Comparison of ENCODE assay signal across 1 cellular context in the genomic region with DNA sequence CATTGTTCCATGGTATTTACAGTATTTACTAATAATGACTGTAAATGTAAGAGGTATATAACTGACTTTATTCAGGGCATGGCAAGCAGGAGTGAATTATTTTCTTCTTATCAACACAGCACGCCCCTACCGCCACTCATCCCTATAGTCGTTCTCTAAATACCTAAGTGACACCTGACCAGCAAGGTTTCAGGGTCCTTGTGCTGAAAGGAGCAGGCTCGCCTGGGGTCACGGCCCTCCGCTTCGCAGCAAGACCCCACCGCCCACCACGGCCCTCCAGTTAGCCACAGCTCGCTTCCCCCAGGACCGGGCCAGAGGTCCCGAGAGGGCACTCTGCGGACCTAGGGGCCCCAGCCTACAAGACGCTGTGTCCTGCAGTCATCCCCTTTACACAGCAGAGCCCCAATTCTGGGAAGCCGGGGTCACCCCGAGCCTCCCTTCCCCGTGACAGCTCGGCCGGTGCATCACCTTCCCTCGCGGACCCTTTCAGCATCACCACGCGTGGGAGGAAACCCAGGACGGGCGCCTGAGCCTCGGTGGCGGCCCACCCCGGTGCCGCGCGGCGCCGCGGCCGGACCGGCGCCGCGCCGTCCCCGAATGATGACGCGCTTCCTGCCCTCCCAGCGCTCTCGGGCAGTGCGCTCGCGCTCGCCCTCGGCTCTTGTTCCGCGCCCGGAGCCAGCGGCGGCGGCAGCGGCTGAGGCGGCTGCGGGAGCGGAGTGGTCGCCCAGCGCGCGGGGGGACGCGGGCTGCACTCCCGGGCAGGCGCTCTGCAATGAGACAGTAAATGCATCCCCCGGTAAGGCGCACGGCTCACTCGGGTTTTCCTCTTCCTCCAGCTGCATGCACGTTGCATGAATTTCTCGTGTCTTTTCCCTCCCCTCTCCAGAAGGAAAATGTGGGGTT.
A peak's percentile ranks its signal among the peaks of the same experiment; 100 is the strongest.
TF ChIP-seq lines count a peak whose summit lies in the region.

Gene TLN2 (plus strand): TSS at position 664 of the 906 bp plus-strand sequence.

TF ChIP-seq in HepG2, 621 proteins besides CTCF, POLR2A, EP300 and RAD21 (continued from another document and continues in another):
- no peak; the same call in 1 of the 2 replicates for TF ChIP-seq ZNF567 (CRISPR knock-in tag; IDR thresholded peaks at IDR 0.05; ENCODE audit: borderline replicate concordance)
- no peak for TF ChIP-seq ZNF577 (CRISPR knock-in tag; IDR thresholded peaks at IDR 0.05; ENCODE audit: borderline replicate concordance, low read depth)
- TF ChIP-seq ZFP82 (CRISPR knock-in tag; IDR thresholded peaks at IDR 0.05; ENCODE audit: borderline replicate concordance), result no peak
- TF ChIP-seq SIN3A (IDR thresholded peaks at IDR 0.05; ENCODE audit: borderline replicate concordance, low read depth, low read length), result peak; percentile 45; the same call in 1 of the 2 replicates
- TF ChIP-seq HINFP (CRISPR knock-in tag; IDR thresholded peaks at IDR 0.05; ENCODE audit: low read depth), result no peak
- no peak for TF ChIP-seq ZNF788 (CRISPR knock-in tag; IDR thresholded peaks at IDR 0.05; ENCODE audit: borderline replicate concordance)
- no peak for TF ChIP-seq KLF15 (CRISPR knock-in tag; IDR thresholded peaks at IDR 0.05; ENCODE audit: borderline replicate concordance)
- TF ChIP-seq FOXP1 (IDR thresholded peaks at IDR 0.05), result no peak
- no peak for TF ChIP-seq FOXP1 (CRISPR knock-in tag; IDR thresholded peaks at IDR 0.05)
- TF ChIP-seq PRMT3 (CRISPR knock-in tag; IDR thresholded peaks at IDR 0.05; ENCODE audit: borderline replicate concordance, low read depth), result no peak
- TF ChIP-seq KDM2A (CRISPR knock-in tag; IDR thresholded peaks at IDR 0.05; ENCODE audit: borderline replicate concordance, low read depth), result peak; percentile 85
- TF ChIP-seq, protein P1, sequence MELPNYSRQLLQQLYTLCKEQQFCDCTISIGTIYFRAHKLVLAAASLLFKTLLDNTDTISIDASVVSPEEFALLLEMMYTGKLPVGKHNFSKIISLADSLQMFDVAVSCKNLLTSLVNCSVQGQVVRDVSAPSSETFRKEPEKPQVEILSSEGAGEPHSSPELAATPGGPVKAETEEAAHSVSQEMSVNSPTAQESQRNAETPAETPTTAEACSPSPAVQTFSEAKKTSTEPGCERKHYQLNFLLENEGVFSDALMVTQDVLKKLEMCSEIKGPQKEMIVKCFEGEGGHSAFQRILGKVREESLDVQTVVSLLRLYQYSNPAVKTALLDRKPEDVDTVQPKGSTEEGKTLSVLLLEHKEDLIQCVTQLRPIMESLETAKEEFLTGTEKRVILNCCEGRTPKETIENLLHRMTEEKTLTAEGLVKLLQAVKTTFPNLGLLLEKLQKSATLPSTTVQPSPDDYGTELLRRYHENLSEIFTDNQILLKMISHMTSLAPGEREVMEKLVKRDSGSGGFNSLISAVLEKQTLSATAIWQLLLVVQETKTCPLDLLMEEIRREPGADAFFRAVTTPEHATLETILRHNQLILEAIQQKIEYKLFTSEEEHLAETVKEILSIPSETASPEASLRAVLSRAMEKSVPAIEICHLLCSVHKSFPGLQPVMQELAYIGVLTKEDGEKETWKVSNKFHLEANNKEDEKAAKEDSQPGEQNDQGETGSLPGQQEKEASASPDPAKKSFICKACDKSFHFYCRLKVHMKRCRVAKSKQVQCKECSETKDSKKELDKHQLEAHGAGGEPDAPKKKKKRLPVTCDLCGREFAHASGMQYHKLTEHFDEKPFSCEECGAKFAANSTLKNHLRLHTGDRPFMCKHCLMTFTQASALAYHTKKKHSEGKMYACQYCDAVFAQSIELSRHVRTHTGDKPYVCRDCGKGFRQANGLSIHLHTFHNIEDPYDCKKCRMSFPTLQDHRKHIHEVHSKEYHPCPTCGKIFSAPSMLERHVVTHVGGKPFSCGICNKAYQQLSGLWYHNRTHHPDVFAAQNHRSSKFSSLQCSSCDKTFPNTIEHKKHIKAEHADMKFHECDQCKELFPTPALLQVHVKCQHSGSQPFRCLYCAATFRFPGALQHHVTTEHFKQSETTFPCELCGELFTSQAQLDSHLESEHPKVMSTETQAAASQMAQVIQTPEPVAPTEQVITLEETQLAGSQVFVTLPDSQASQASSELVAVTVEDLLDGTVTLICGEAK (IDR thresholded peaks at IDR 0.05), result no peak
- TF ChIP-seq, protein P1 (CRISPR knock-in tag; IDR thresholded peaks at IDR 0.05), result 0 out of 2 replicates have a peak, but pooled peaks have one; percentile 54
- TF ChIP-seq POLR2G (IDR thresholded peaks at IDR 0.05; ENCODE audit: low read depth, low read length), result peak; percentile 93
- TF ChIP-seq ZGPAT (CRISPR knock-in tag; IDR thresholded peaks at IDR 0.05), result no peak; the same call in 1 of the 2 replicates
- 0 out of 2 replicates have a peak, but pooled peaks have one; percentile 21 for TF ChIP-seq ZNF225 (CRISPR knock-in tag; IDR thresholded peaks at IDR 0.05)
- TF ChIP-seq, protein P2, sequence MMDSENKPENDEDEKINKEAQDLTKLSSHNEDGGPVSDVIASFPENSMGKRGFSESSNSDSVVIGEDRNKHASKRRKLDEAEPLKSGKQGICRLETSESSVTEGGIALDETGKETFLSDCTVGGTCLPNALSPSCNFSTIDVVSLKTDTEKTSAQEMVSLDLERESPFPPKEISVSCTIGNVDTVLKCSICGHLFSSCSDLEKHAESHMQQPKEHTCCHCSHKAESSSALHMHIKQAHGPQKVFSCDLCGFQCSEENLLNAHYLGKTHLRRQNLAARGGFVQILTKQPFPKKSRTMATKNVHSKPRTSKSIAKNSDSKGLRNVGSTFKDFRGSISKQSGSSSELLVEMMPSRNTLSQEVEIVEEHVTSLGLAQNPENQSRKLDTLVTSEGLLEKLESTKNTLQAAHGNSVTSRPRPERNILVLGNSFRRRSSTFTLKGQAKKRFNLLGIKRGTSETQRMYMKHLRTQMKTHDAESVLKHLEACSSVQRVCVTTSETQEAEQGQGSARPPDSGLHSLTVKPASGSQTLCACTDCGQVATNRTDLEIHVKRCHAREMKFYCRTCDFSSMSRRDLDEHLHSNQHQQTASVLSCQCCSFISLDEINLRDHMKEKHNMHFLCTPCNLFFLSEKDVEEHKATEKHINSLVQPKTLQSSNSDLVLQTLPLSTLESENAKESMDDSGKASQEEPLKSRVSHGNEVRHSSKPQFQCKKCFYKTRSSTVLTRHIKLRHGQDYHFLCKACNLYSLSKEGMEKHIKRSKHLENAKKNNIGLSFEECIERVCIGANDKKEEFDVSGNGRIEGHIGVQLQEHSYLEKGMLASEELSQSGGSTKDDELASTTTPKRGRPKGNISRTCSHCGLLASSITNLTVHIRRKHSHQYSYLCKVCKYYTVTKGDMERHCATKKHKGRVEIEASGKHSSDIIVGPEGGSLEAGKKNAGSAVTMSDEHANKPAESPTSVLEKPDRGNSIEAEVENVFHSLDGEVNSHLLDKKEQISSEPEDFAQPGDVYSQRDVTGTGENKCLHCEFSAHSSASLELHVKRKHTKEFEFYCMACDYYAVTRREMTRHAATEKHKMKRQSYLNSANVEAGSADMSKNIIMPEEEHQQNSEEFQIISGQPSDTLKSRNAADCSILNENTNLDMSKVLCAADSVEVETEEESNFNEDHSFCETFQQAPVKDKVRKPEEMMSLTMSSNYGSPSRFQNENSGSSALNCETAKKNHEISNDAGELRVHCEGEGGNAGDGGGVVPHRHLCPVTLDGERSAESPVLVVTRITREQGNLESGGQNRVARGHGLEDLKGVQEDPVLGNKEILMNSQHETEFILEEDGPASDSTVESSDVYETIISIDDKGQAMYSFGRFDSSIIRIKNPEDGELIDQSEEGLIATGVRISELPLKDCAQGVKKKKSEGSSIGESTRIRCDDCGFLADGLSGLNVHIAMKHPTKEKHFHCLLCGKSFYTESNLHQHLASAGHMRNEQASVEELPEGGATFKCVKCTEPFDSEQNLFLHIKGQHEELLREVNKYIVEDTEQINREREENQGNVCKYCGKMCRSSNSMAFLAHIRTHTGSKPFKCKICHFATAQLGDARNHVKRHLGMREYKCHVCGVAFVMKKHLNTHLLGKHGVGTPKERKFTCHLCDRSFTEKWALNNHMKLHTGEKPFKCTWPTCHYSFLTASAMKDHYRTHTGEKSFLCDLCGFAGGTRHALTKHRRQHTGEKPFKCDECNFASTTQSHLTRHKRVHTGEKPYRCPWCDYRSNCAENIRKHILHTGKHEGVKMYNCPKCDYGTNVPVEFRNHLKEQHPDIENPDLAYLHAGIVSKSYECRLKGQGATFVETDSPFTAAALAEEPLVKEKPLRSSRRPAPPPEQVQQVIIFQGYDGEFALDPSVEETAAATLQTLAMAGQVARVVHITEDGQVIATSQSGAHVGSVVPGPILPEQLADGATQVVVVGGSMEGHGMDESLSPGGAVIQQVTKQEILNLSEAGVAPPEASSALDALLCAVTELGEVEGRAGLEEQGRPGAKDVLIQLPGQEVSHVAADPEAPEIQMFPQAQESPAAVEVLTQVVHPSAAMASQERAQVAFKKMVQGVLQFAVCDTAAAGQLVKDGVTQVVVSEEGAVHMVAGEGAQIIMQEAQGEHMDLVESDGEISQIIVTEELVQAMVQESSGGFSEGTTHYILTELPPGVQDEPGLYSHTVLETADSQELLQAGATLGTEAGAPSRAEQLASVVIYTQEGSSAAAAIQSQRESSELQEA (CRISPR knock-in tag; IDR thresholded peaks at IDR 0.05; ENCODE audit: not compliant biosample characterization), result no peak
- TF ChIP-seq MXI1 (IDR thresholded peaks at IDR 0.05; ENCODE audit: borderline replicate concordance, low read depth, low read length), result peak; percentile 62; the same call in 1 of the 3 replicates
- TF ChIP-seq HNRNPLL (IDR thresholded peaks at IDR 0.05; ENCODE audit: low read depth, low read length, poor library complexity, severe bottlenecking), result peak; percentile 76
- TF ChIP-seq ZNF160 (CRISPR knock-in tag; IDR thresholded peaks at IDR 0.05), result no peak
- TF ChIP-seq ZNF34 (CRISPR knock-in tag; IDR thresholded peaks at IDR 0.05; ENCODE audit: borderline replicate concordance), result peak; percentile 28; the same call in 1 of the 2 replicates
- peak; percentile 82 for TF ChIP-seq POLR2AphosphoS5 (IDR thresholded peaks at IDR 0.05; ENCODE audit: low read depth, low read length)
- TF ChIP-seq GZF1 (CRISPR knock-in tag; IDR thresholded peaks at IDR 0.05), result 0 out of 2 replicates have a peak, but pooled peaks have one; percentile 16
- TF ChIP-seq, protein P3, sequence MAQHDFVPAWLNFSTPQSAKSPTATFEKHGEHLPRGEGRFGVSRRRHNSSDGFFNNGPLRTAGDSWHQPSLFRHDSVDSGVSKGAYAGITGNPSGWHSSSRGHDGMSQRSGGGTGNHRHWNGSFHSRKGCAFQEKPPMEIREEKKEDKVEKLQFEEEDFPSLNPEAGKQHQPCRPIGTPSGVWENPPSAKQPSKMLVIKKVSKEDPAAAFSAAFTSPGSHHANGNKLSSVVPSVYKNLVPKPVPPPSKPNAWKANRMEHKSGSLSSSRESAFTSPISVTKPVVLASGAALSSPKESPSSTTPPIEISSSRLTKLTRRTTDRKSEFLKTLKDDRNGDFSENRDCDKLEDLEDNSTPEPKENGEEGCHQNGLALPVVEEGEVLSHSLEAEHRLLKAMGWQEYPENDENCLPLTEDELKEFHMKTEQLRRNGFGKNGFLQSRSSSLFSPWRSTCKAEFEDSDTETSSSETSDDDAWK (CRISPR knock-in tag; IDR thresholded peaks at IDR 0.05), result no peak
- TF ChIP-seq GFI1 (CRISPR knock-in tag; IDR thresholded peaks at IDR 0.05; ENCODE audit: borderline replicate concordance), result no peak
- TF ChIP-seq ZNF563 (CRISPR knock-in tag; IDR thresholded peaks at IDR 0.05), result 0 out of 2 replicates have a peak, but pooled peaks have one; percentile 20
- TF ChIP-seq SNAPC2 (CRISPR knock-in tag; IDR thresholded peaks at IDR 0.05), result no peak
- no peak; the same call in 1 of the 2 replicates for TF ChIP-seq IRX3 (CRISPR knock-in tag; IDR thresholded peaks at IDR 0.05; ENCODE audit: borderline replicate concordance, low read depth)
- peak; percentile 40; the same call in 1 of the 2 replicates for TF ChIP-seq TGIF2 (CRISPR knock-in tag; IDR thresholded peaks at IDR 0.05)
- peak; percentile 78; the same call in 1 of the 2 replicates for TF ChIP-seq KMT2B (CRISPR knock-in tag; IDR thresholded peaks at IDR 0.05)
- TF ChIP-seq NCOA1 (CRISPR knock-in tag; IDR thresholded peaks at IDR 0.05), result no peak
